Comparison of ENCODE assay signal across 27 cellular contexts in the genomic region with DNA sequence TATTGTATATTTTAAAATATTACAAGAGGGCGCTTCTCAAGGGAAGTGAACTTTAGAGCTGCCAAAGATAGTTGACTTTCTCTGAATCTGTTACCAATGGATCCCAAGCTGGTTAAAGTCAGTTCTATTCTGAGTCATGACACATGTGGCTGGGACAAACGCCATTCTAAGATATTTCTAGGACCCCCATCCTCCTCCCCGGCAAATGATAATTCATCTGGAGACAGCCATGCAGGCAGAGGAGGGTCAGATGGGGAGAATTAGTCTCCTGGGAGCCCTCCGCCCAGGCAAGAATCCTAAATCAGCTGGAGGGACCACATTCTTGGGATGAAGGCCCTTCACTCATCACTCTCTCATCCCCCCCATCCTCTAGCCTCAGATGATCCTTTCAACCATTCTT.
"Had no signal": no experiment of that assay in that cellular context is flagged by ENCODE, and none has a peak within 500 bp of the region (broad histone marks: within the 10 kb centered on the region; RNA-seq: fewer than 3 reads in every experiment).

No MANE protein-coding gene starts in this region.

- H3K4me3 ChIP-seq: heart left ventricle, hepatocyte, lung, pancreas, prostate gland, right lobe of liver, spleen, suprapubic skin, tibial nerve, uterus had no signal

- ATAC-seq: left lobe of liver; natural killer cell; pancreas; right lobe of liver; stimulated activated effector memory CD8-positive, alpha-beta T cell treated with anti-CD3 and anti-CD28 coated beads, Interleukin-12 subunit alpha, Interleukin-12 subunit beta, amount 100 ng/mL, for 72 hours had no signal

- H2AFZ ChIP-seq: hepatocyte had no signal

- H3K27ac Mint-ChIP-seq: mesothelial cell of epicardium; naive B cell; natural killer cell; stimulated activated effector memory CD8-positive, alpha-beta T cell treated with anti-CD3 and anti-CD28 coated beads, Interleukin-12 subunit alpha, Interleukin-12 subunit beta, amount 100 ng/mL, for 72 hours; stimulated activated naive CD8-positive, alpha-beta T cell treated with anti-CD3 and anti-CD28 coated beads, Interleukin-15, Interleukin-2, amounts not matched to agents 100 ng/mL and 50 ng/mL, for 24 hours; type B pancreatic cell had no signal

- H3K9me3 Mint-ChIP-seq: mesothelial cell of epicardium; stimulated activated effector memory CD8-positive, alpha-beta T cell treated with anti-CD3 and anti-CD28 coated beads, Interleukin-12 subunit alpha, Interleukin-12 subunit beta, amount 100 ng/mL, for 72 hours; stimulated activated naive CD8-positive, alpha-beta T cell treated with anti-CD3 and anti-CD28 coated beads, Interleukin-15, Interleukin-2, amounts not matched to agents 100 ng/mL and 50 ng/mL, for 24 hours; type B pancreatic cell had no signal

- H3K4me1 ChIP-seq: heart left ventricle, pancreas, prostate gland, suprapubic skin, tibial nerve, uterus had no signal

- H3K27ac ChIP-seq: heart left ventricle, hepatocyte, pancreas, prostate gland, right lobe of liver, spleen, suprapubic skin, tibial nerve, uterus had no signal

- H3K4me3 Mint-ChIP-seq: mesothelial cell of epicardium; naive B cell; natural killer cell; stimulated activated effector memory CD8-positive, alpha-beta T cell treated with anti-CD3 and anti-CD28 coated beads, Interleukin-12 subunit alpha, Interleukin-12 subunit beta, amount 100 ng/mL, for 72 hours; stimulated activated naive CD8-positive, alpha-beta T cell treated with anti-CD3 and anti-CD28 coated beads, Interleukin-15, Interleukin-2, amounts not matched to agents 100 ng/mL and 50 ng/mL, for 24 hours; type B pancreatic cell had no signal

- H3K27me3 Mint-ChIP-seq: naive B cell; stimulated activated naive CD8-positive, alpha-beta T cell treated with anti-CD3 and anti-CD28 coated beads, Interleukin-15, Interleukin-2, amounts not matched to agents 100 ng/mL and 50 ng/mL, for 24 hours had no signal

- H3K79me2 ChIP-seq: hepatocyte had no signal

- H3K36me3 ChIP-seq: heart left ventricle, pancreas, prostate gland, right lobe of liver, spleen, suprapubic skin, tibial nerve, uterus had no signal

- H3K4me2 ChIP-seq: hepatocyte had no signal

- H3K27me3 ChIP-seq: hepatocyte, pancreas, right lobe of liver, suprapubic skin, tibial nerve, uterus had no signal

- H3K9me3 ChIP-seq: heart left ventricle, pancreas, prostate gland, right lobe of liver, spleen, suprapubic skin, tibial nerve, uterus had no signal

- H3K36me3 Mint-ChIP-seq: naive B cell; natural killer cell; stimulated activated effector memory CD8-positive, alpha-beta T cell treated with anti-CD3 and anti-CD28 coated beads, Interleukin-12 subunit alpha, Interleukin-12 subunit beta, amount 100 ng/mL, for 72 hours had no signal

- H3K4me1 Mint-ChIP-seq: mesothelial cell of epicardium; naive B cell; natural killer cell; stimulated activated effector memory CD8-positive, alpha-beta T cell treated with anti-CD3 and anti-CD28 coated beads, Interleukin-12 subunit alpha, Interleukin-12 subunit beta, amount 100 ng/mL, for 72 hours had no signal

- DNase-seq: islet precursor cell; kidney glomerular epithelial cell; left cardiac atrium; mesendoderm; naive B cell; natural killer cell; nucleus accumbens; pancreas; posterior cingulate gyrus; retina; right lobe of liver; small intestine; spleen; stimulated activated CD4-positive, alpha-beta T cell treated with anti-CD3 and anti-CD28 coated beads, Interleukin-4, amount 100 ng/mL, for 24 hours; stimulated activated naive CD4-positive, alpha-beta T cell; uterus had no signal
